ENCODE assay signal across 15 cellular contexts in genomic region chr6:113495521-113495920, GRCh38.
DNase-seq lines count a peak whose midpoint lies in the region; ATAC-seq, FAIRE-seq and TF ChIP-seq lines count a peak whose summit lies in the region.
"Had no signal": no experiment of that assay in that cellular context is flagged by ENCODE, and none has a peak within 500 bp of the region (broad histone marks: within the 10 kb centered on the region; RNA-seq: fewer than 3 reads in every experiment).

No MANE protein-coding gene starts in this region.

- FAIRE-seq in frontal cortex (lab: Jason Lieb, UNC), result no peak

- H3K27ac Mint-ChIP-seq in endothelial cell (ENCODE audit: unreplicated experiment), result no peak overlapping the region
- H3K27ac Mint-ChIP-seq: activated B cell treated with CpG ODN at 0.5 μM for 24 hours; activated T-cell treated with anti-CD3 and anti-CD28 coated beads, Interleukin-2, amount 50 U/mL, for 24 hours; stimulated activated memory B cell treated with anti-CD40 and anti-IgM and Interleukin-4, amounts not matched to agents 10 μg/mL and 1 μg/mL and 100 μg/mL, for 72 hours had no signal

- H3K9me3 ChIP-seq in mesodermal cell (ENCODE audit: control insufficient read depth, low read length), result no peaks in the 10 kb centered on the region

- DNase-seq in EH (ENCODE audit: low read depth), result peak; percentile 86
- DNase-seq in NCI-H69 (lab: John Stamatoyannopoulos, UW), result peak; percentile 7
- peak; percentile 6 for DNase-seq in endothelial cell (ENCODE audit: low spot score)
- DNase-seq in left cardiac atrium, result no peak
- DNase-seq in frontal cortex (ENCODE audit: low spot score in 2 of 2), result no peak
- DNase-seq: activated B cell treated with CpG ODN at 0.5 μM for 24 hours; activated T-cell treated with anti-CD3 and anti-CD28 coated beads, Interleukin-2, amount 50 U/mL, for 24 hours; Karpas-422; left ventricle myocardium superior; occipital lobe; SHP77 treated with DMSO at 0.1 percent for 48 hours had no signal

- no peaks in the 10 kb centered on the region for H3K9me3 Mint-ChIP-seq in endothelial cell (ENCODE audit: unreplicated experiment)
- H3K9me3 Mint-ChIP-seq: activated B cell treated with CpG ODN at 0.5 μM for 24 hours; stimulated activated memory B cell treated with anti-CD40 and anti-IgM and Interleukin-4, amounts not matched to agents 10 μg/mL and 1 μg/mL and 100 μg/mL, for 72 hours had no signal

- TF ChIP-seq CTCF in endothelial cell (IDR thresholded peaks at IDR 0.05; ENCODE audit: unreplicated experiment), result no peak

- intact Hi-C loops in left cardiac atrium (cut with DNase I), result no loop called here

- no peaks in the 10 kb centered on the region for H3K36me3 Mint-ChIP-seq in endothelial cell (ENCODE audit: low read depth, unreplicated experiment)
- H3K36me3 Mint-ChIP-seq: stimulated activated memory B cell treated with anti-CD40 and anti-IgM and Interleukin-4, amounts not matched to agents 10 μg/mL and 1 μg/mL and 100 μg/mL, for 72 hours had no signal

- ATAC-seq in GM19324 (IDR thresholded peaks at IDR 0.05; ENCODE audit: low FRiP score, unreplicated experiment) (no peak), left cardiac atrium (no peak), HG03095 (IDR thresholded peaks at IDR 0.05; ENCODE audit: unreplicated experiment) (no peak)
- ATAC-seq: stimulated activated memory B cell treated with anti-CD40 and anti-IgM and Interleukin-4, amounts not matched to agents 10 μg/mL and 1 μg/mL and 100 μg/mL, for 72 hours had no signal

- no peak overlapping the region for H3K4me3 ChIP-seq in mesodermal cell (ENCODE audit: extremely low read depth, insufficient read depth, low read length, poor library complexity, severe bottlenecking)

- peak overlapping the region; percentile 96 for H3K27ac ChIP-seq in mesodermal cell (ENCODE audit: low read depth, low read length, severe bottlenecking)

- H3K4me1 Mint-ChIP-seq in endothelial cell (ENCODE audit: unreplicated experiment), result peaks cover 22% of the 10 kb centered on the region
- H3K4me1 Mint-ChIP-seq: activated B cell treated with CpG ODN at 0.5 μM for 24 hours; stimulated activated memory B cell treated with anti-CD40 and anti-IgM and Interleukin-4, amounts not matched to agents 10 μg/mL and 1 μg/mL and 100 μg/mL, for 72 hours had no signal

- no peak overlapping the region for H3K4me3 Mint-ChIP-seq in endothelial cell (ENCODE audit: unreplicated experiment)
- H3K4me3 Mint-ChIP-seq: activated B cell treated with CpG ODN at 0.5 μM for 24 hours; activated T-cell treated with anti-CD3 and anti-CD28 coated beads, Interleukin-2, amount 50 U/mL, for 24 hours; stimulated activated memory B cell treated with anti-CD40 and anti-IgM and Interleukin-4, amounts not matched to agents 10 μg/mL and 1 μg/mL and 100 μg/mL, for 72 hours had no signal

- H3K36me3 ChIP-seq in mesodermal cell (ENCODE audit: control insufficient read depth, insufficient read depth, low read length), result no peaks in the 10 kb centered on the region

- no CpG with 5 or more reads among the region's 1 CpG for WGBS in mesodermal cell (ENCODE audit: insufficient coverage in 2 of 2), 2 experiments

- H3K4me1 ChIP-seq in mesodermal cell (ENCODE audit: control insufficient read depth, insufficient read depth, low read length, poor library complexity, severe bottlenecking), result peaks cover 9% of the 10 kb centered on the region

- H3K27me3 Mint-ChIP-seq in endothelial cell (ENCODE audit: unreplicated experiment), result peaks cover 2% of the 10 kb centered on the region
- H3K27me3 Mint-ChIP-seq: activated B cell treated with CpG ODN at 0.5 μM for 24 hours; activated T-cell treated with anti-CD3 and anti-CD28 coated beads, Interleukin-2, amount 50 U/mL, for 24 hours; stimulated activated memory B cell treated with anti-CD40 and anti-IgM and Interleukin-4, amounts not matched to agents 10 μg/mL and 1 μg/mL and 100 μg/mL, for 72 hours had no signal

Comparison
In these comparisons a context has a peak if more than half of its experiments do, and no peak if none do; other contexts are left out.
1. DNase-seq: peak in EH (single experiment), NCI-H69 (single experiment) and endothelial cell (single experiment); none in left cardiac atrium (single experiment) and frontal cortex (0 of 2).